ENCODE assay signal across 10 cellular contexts in the genomic region with DNA sequence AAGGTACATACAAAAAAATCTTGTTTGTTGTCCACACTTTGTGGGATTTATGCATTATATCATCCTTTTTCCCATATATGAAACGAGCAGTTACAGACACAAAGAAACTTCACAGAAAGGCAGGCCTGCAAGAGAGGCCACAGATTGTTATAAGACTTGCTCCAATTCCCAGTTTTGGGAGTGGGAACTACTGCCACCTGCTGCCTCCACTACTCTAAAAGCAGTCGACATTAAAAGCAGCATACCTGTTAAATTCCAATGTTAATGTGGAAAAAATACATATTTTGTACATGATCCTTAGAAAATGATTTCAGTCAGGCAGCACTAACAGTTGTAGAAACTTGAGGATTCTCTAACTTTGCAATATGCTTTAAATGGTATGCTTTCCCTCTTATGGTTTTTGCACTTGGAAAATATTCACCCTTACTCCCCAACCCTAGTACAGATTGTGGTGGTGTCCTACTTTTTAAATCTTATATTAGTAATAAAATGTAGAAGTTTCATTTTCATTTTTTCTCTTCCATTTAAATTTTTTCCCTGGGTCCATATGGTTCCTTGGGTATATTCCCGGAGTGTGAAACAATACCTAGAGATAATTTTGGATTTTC. TPM values are rescaled to one million over a fixed set of nuclear protein-coding genes. Genes with fewer than 3 reads are reported as not detected.
DNase-seq lines count a peak whose midpoint lies in the region; ATAC-seq, FAIRE-seq and TF ChIP-seq lines count a peak whose summit lies in the region.
"Had no signal": no experiment of that assay in that cellular context is flagged by ENCODE, and none has a peak within 500 bp of the region (broad histone marks: within the 10 kb centered on the region; RNA-seq: fewer than 3 reads in every experiment).

No MANE protein-coding gene starts in this region.

- H3K4me3 ChIP-seq in WI38 (ENCODE audit: low read depth, low read length) (no peak overlapping the region), vagina (no peak overlapping the region)

- peak; percentile 97 for FAIRE-seq in islet of Langerhans (lab: Jason Lieb, UNC)

- no peaks in the 10 kb centered on the region for H3K36me3 ChIP-seq in vagina
- H3K36me3 ChIP-seq: neutrophil had no signal

- no peaks in the 10 kb centered on the region for H3K4me1 ChIP-seq in vagina

- H3K9me3 ChIP-seq in vagina, result no peaks in the 10 kb centered on the region
- H3K9me3 ChIP-seq: neutrophil had no signal

- TF ChIP-seq POLR2A in vagina (IDR thresholded peaks at IDR 0.05), result no peak

- no peaks in the 10 kb centered on the region for H3K27me3 ChIP-seq in vagina
- H3K27me3 ChIP-seq: neutrophil had no signal

- H3K27ac ChIP-seq in vagina, result no peak overlapping the region
- H3K27ac ChIP-seq: neutrophil had no signal

- TF ChIP-seq CTCF in WI38 (IDR thresholded peaks at IDR 0.05; ENCODE audit: low read depth, low read length), result peak; percentile 18; the same call in 1 of the 2 replicates
- TF ChIP-seq CTCF in vagina (IDR thresholded peaks at IDR 0.05), result peak in 2 of 3 experiments; percentile 48 to 62

- ATAC-seq in GM21423 (IDR thresholded peaks at IDR 0.05; ENCODE audit: unreplicated experiment) (no peak), HG03520 (IDR thresholded peaks at IDR 0.05; ENCODE audit: unreplicated experiment) (no peak)

- intact Hi-C loops in vagina (cut with DNase I), result no loop called here

- DNase-seq in A172 (ENCODE audit: low spot score), result peak; percentile 51
- DNase-seq in M059J (ENCODE audit: low read depth), result peak; percentile 51
- no peak for DNase-seq in vagina (ENCODE audit: extremely low spot score in 2 of 2)
- DNase-seq in activated CD8-positive, alpha-beta memory T cell treated with anti-CD3 and anti-CD28 coated beads for 24 hours, result no peak

RNA-seq across cellular contexts. Expression of a gene that starts 37.9 kb away (rescaled TPM):
- not detected in 2 replicates for total RNA-seq in A172 (2014; rRNA removed; shearing (Covaris generic))
- total RNA-seq in M059J (2014; rRNA removed; shearing (Covaris generic)), result 0.44 and 0.62 TPM in 2 replicates
- 2.2 TPM for total RNA-seq in vagina
- total RNA-seq: T-helper 2 cell treated with Interferon-gamma antibody and Interleukin-4, amounts not matched to agents 100 ng/mL and 5 ng/mL, for 36 hours had no signal

Comparison
In these comparisons a context has a peak if more than half of its experiments do, and no peak if none do; other contexts are left out.
1. DNase-seq: peak in A172 (single experiment) and M059J (single experiment); none in vagina (0 of 2) and activated CD8-positive, alpha-beta memory T cell treated with anti-CD3 and anti-CD28 coated beads for 24 hours (single experiment).